Comparison of ENCODE assay signal across 8 cellular contexts in genomic region chr10:89644967-89645741, GRCh38.
DNase-seq lines count a peak whose midpoint lies in the region; ATAC-seq and TF ChIP-seq lines count a peak whose summit lies in the region.

Gene PANK1 (minus strand): TSS chr10:89645242. CDS start chr10:89644891, 351 bp downstream.

- H3K27ac ChIP-seq in cingulate gyrus (ENCODE audit: low read depth, low read length) = peak within 1 kb of the TSS; percentile 73

- peak; percentile 55 to 65 for DNase-seq in AML-193 (lab: John Stamatoyannopoulos, UW)
- peak; percentile 83 for DNase-seq in NCI-H345 (lab: John Stamatoyannopoulos, UW)
- DNase-seq in activated CD4-positive, alpha-beta T cell treated with anti-CD3 and anti-CD28 coated beads for 4 hours = peak; percentile 54 to 61
- DNase-seq in left kidney (ENCODE audit: low read depth, low spot score) = peak; percentile 94
- DNase-seq in stimulated activated CD4-positive, alpha-beta T cell treated with anti-CD3 and anti-CD28 coated beads, Interleukin-1b, Interleukin-23, amount 100 ng/mL, for 48 hours = peak; percentile 77

- in situ Hi-C loops in GM18951 (cut with MboI; ENCODE audit: low sequenced_read_pairs, unreplicated experiment) = no loop called here

- ATAC-seq in HG03139 (IDR thresholded peaks at IDR 0.05; ENCODE audit: unreplicated experiment) = peak; percentile 35

- peak; percentile 71 for TF ChIP-seq POLR2A in GM18951 (IDR thresholded peaks at IDR 0.05; ENCODE audit: extremely low read depth, insufficient read depth, insufficient read length)

Comparison
In these comparisons a context has a peak if more than half of its experiments do, and no peak if none do; other contexts are left out.
1. Peak in every context shown above with its lines: DNase-seq, ATAC-seq and H3K27ac ChIP-seq.